16 cellular contexts compared by ENCODE assay signal in the genomic region with DNA sequence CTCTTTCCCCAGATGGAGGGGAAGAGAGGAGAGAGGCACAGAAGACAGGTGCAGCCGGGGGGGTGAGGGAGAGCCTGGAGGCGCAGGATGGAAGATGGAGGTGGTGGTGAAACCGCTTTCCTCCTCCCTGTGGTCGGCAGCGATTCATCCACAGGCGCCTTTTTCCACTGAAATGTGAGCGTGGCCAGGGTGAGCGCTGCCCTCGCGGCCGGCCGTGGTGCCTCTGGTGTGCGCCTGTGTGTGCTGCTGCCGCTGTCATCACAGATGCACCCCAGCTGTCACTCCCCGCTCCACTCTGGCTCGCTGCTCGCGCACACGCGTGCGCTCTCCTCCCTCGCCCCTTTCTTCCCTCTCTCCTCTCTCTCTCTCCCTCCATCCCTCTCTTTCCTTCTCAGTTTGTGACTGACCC. TPM values are rescaled to one million over a fixed set of nuclear protein-coding genes. Genes with fewer than 3 reads are reported as not detected.
A peak's percentile ranks its signal among the peaks of the same experiment; 100 is the strongest.
DNase-seq lines count a peak whose midpoint lies in the region; ATAC-seq and TF ChIP-seq lines count a peak whose summit lies in the region.
"Had no signal": no experiment of that assay in that cellular context is flagged by ENCODE, and none has a peak within 500 bp of the region (broad histone marks: within the 10 kb centered on the region; RNA-seq: fewer than 3 reads in every experiment).

A gene (plus strand): TSS at position 375 of the 409 bp plus-strand sequence. CDS start 7,584 bp downstream, outside the sequence.

- H3K36me3 ChIP-seq in right atrium auricular region = no peaks in the 10 kb centered on the region
- H3K36me3 ChIP-seq in iPS-15b (ENCODE audit: control insufficient read depth, insufficient read depth, low read length) = no peaks in the 10 kb centered on the region
- H3K36me3 ChIP-seq: thoracic aorta had no signal

- no peaks in the 10 kb centered on the region for H3K27me3 ChIP-seq in right atrium auricular region
- peaks cover 23% of the 10 kb centered on the region for H3K27me3 ChIP-seq in iPS-15b (ENCODE audit: control insufficient read depth, insufficient read depth, low read length)
- H3K27me3 ChIP-seq in CD4-positive, alpha-beta T cell (ENCODE audit: control insufficient read depth, insufficient read depth, low read length) = peaks cover 34% of the 10 kb centered on the region

- no peaks in the 10 kb centered on the region for H3K36me3 Mint-ChIP-seq in CD4-positive, alpha-beta T cell (ENCODE audit: low read depth)
- H3K36me3 Mint-ChIP-seq: immature natural killer cell had no signal

- CTCF ChIA-PET in CD4-positive, alpha-beta T cell (lab: Charles Lee) = no interaction called here

- no peak within 1 kb of the TSS for H3K4me3 Mint-ChIP-seq in CD4-positive, alpha-beta T cell
- H3K4me3 Mint-ChIP-seq: activated CD4-positive, alpha-beta T cell treated with anti-CD3 and anti-CD28 coated beads, Interleukin-2, amount 10 ng/mL, durations not matched to agents 7 days and 5 days; dendritic cell treated with granulocyte-macrophage colony-stimulating factor and Interleukin-4, amounts not matched to agents 40 ng/mL and 50 ng/mL, for 4 days; immature natural killer cell had no signal

- no peaks in the 10 kb centered on the region for H3K9me3 ChIP-seq in right atrium auricular region
- H3K9me3 ChIP-seq in iPS-15b (ENCODE audit: control insufficient read depth, insufficient read depth, low read length) = no peaks in the 10 kb centered on the region
- H3K9me3 ChIP-seq in CD4-positive, alpha-beta T cell (ENCODE audit: control insufficient read depth, low read length) = no peaks in the 10 kb centered on the region
- H3K9me3 ChIP-seq: thoracic aorta had no signal

- H3K4me3 ChIP-seq in right atrium auricular region (no peak within 1 kb of the TSS), iPS-15b (ENCODE audit: low read depth, low read length) (peak within 1 kb of the TSS; percentile 16)
- H3K4me3 ChIP-seq: thoracic aorta had no signal

- no peak for ATAC-seq in Right ventricle myocardium inferior
- peak; percentile 45 for ATAC-seq in SK-N-SH treated with all-trans-retinoic acid at 6 μM for 48 hours
- no peak for ATAC-seq in HG03442 (IDR thresholded peaks at IDR 0.05; ENCODE audit: unreplicated experiment)
- ATAC-seq in CD4-positive, alpha-beta T cell (ENCODE audit: poor library complexity) = no peak
- no peak for ATAC-seq in GM21825 (IDR thresholded peaks at IDR 0.05; ENCODE audit: unreplicated experiment)

- DNase-seq in Right ventricle myocardium inferior (ENCODE audit: missing footprints) (peak; percentile 65), right atrium auricular region (ENCODE audit: low spot score) (no peak)
- DNase-seq in CD4-positive, alpha-beta T cell = no peak
- DNase-seq: activated CD4-positive, alpha-beta T cell treated with anti-CD3 and anti-CD28 coated beads, Interleukin-2, amount 10 ng/mL, durations not matched to agents 7 days and 5 days; amniotic stem cell; immature natural killer cell; NCI-H1105 treated with DMSO at 0.1 percent for 48 hours; stimulated activated CD4-positive, alpha-beta T cell treated with anti-CD3 and anti-CD28 coated beads, Interleukin-15, amount 100 ng/mL, for 24 hours had no signal

- intact Hi-C loops in Right ventricle myocardium inferior (cut with DNase I) = no loop called here
- intact Hi-C loops in CD4-positive, alpha-beta T cell (cut with DNase I, micrococcal nuclease) = no loop called here

- no peaks in the 10 kb centered on the region for H3K9me3 Mint-ChIP-seq in CD4-positive, alpha-beta T cell
- H3K9me3 Mint-ChIP-seq: activated CD4-positive, alpha-beta T cell treated with anti-CD3 and anti-CD28 coated beads, Interleukin-2, amount 10 ng/mL, durations not matched to agents 7 days and 5 days; dendritic cell treated with granulocyte-macrophage colony-stimulating factor and Interleukin-4, amounts not matched to agents 40 ng/mL and 50 ng/mL, for 4 days; immature natural killer cell had no signal

- H3K27ac Mint-ChIP-seq in CD4-positive, alpha-beta T cell = no peak within 1 kb of the TSS
- H3K27ac Mint-ChIP-seq: activated CD4-positive, alpha-beta T cell treated with anti-CD3 and anti-CD28 coated beads, Interleukin-2, amount 10 ng/mL, durations not matched to agents 7 days and 5 days; dendritic cell treated with granulocyte-macrophage colony-stimulating factor and Interleukin-4, amounts not matched to agents 40 ng/mL and 50 ng/mL, for 4 days; immature natural killer cell; progenitor cell of endocrine pancreas had no signal

- TF ChIP-seq CTCF in right atrium auricular region (IDR thresholded peaks at IDR 0.05) = no peak
- no peak for TF ChIP-seq CTCF in CD4-positive, alpha-beta T cell (IDR thresholded peaks at IDR 0.05)

- H3K4me1 Mint-ChIP-seq in CD4-positive, alpha-beta T cell (ENCODE audit: low read depth) = no peaks in the 10 kb centered on the region

- no peak within 1 kb of the TSS for H3K9ac ChIP-seq in iPS-15b (ENCODE audit: low read depth, low read length)

- POLR2A ChIA-PET in CD4-positive, alpha-beta T cell (lab: Charles Lee) = no interaction called here

- peaks cover 0 to 9% of the 10 kb centered on the region in 2 donors for H3K4me1 ChIP-seq in right atrium auricular region
- no peaks in the 10 kb centered on the region for H3K4me1 ChIP-seq in iPS-15b (ENCODE audit: control insufficient read depth, insufficient read depth, low read length)

- H3K27ac ChIP-seq in right atrium auricular region (no peak within 1 kb of the TSS), temporal lobe (ENCODE audit: low read depth, low read length) (peak within 1 kb of the TSS; percentile 56)
- H3K27ac ChIP-seq in CD4-positive, alpha-beta T cell (ENCODE audit: low read depth, low read length) = no peak within 1 kb of the TSS
- H3K27ac ChIP-seq: thoracic aorta had no signal

- H3K27me3 Mint-ChIP-seq in CD4-positive, alpha-beta T cell = peaks cover 40% of the 10 kb centered on the region

TF ChIP-seq in SK-N-SH treated with all-trans-retinoic acid at 6 μM for 48 hours, 23 proteins besides CTCF, POLR2A, EP300 and RAD21:
- TF ChIP-seq ZFP30 (CRISPR knock-in tag; IDR thresholded peaks at IDR 0.05) (no peak), ESRRG (CRISPR knock-in tag; IDR thresholded peaks at IDR 0.05) (no peak), TOX (CRISPR knock-in tag; IDR thresholded peaks at IDR 0.05; ENCODE audit: borderline replicate concordance) (no peak), GLIS3 (CRISPR knock-in tag; IDR thresholded peaks at IDR 0.05) (no peak), BACH2 (CRISPR knock-in tag; IDR thresholded peaks at IDR 0.05; ENCODE audit: borderline replicate concordance) (no peak), ISL1 (CRISPR knock-in tag; IDR thresholded peaks at IDR 0.05) (no peak), TCF4 (CRISPR knock-in tag; IDR thresholded peaks at IDR 0.05; ENCODE audit: borderline replicate concordance) (no peak), ZNF70 (CRISPR knock-in tag; IDR thresholded peaks at IDR 0.05) (no peak), OSR1 (CRISPR knock-in tag; IDR thresholded peaks at IDR 0.05) (no peak), PPARA (CRISPR knock-in tag; IDR thresholded peaks at IDR 0.05; ENCODE audit: borderline replicate concordance) (no peak), SNAI2 (CRISPR knock-in tag; IDR thresholded peaks at IDR 0.05) (no peak), ARNTL (CRISPR knock-in tag; IDR thresholded peaks at IDR 0.05; ENCODE audit: borderline replicate concordance, low read depth) (no peak), ZNF565 (CRISPR knock-in tag; conservative IDR thresholded peaks at IDR 0.05; ENCODE audit: low read depth) (no peak), ZFP3 (CRISPR knock-in tag; IDR thresholded peaks at IDR 0.05) (no peak)
- TF ChIP-seq, protein P1, sequence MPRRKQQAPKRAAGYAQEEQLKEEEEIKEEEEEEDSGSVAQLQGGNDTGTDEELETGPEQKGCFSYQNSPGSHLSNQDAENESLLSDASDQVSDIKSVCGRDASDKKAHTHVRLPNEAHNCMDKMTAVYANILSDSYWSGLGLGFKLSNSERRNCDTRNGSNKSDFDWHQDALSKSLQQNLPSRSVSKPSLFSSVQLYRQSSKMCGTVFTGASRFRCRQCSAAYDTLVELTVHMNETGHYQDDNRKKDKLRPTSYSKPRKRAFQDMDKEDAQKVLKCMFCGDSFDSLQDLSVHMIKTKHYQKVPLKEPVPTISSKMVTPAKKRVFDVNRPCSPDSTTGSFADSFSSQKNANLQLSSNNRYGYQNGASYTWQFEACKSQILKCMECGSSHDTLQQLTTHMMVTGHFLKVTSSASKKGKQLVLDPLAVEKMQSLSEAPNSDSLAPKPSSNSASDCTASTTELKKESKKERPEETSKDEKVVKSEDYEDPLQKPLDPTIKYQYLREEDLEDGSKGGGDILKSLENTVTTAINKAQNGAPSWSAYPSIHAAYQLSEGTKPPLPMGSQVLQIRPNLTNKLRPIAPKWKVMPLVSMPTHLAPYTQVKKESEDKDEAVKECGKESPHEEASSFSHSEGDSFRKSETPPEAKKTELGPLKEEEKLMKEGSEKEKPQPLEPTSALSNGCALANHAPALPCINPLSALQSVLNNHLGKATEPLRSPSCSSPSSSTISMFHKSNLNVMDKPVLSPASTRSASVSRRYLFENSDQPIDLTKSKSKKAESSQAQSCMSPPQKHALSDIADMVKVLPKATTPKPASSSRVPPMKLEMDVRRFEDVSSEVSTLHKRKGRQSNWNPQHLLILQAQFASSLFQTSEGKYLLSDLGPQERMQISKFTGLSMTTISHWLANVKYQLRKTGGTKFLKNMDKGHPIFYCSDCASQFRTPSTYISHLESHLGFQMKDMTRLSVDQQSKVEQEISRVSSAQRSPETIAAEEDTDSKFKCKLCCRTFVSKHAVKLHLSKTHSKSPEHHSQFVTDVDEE (CRISPR knock-in tag; IDR thresholded peaks at IDR 0.05) = no peak
- TF ChIP-seq, protein P2, sequence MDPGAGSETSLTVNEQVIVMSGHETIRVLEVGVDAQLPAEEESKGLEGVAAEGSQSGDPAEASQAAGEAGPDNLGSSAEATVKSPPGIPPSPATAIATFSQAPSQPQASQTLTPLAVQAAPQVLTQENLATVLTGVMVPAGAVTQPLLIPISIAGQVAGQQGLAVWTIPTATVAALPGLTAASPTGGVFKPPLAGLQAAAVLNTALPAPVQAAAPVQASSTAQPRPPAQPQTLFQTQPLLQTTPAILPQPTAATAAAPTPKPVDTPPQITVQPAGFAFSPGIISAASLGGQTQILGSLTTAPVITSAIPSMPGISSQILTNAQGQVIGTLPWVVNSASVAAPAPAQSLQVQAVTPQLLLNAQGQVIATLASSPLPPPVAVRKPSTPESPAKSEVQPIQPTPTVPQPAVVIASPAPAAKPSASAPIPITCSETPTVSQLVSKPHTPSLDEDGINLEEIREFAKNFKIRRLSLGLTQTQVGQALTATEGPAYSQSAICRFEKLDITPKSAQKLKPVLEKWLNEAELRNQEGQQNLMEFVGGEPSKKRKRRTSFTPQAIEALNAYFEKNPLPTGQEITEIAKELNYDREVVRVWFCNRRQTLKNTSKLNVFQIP (CRISPR knock-in tag; IDR thresholded peaks at IDR 0.05; ENCODE audit: borderline replicate concordance, low read depth) = no peak

RNA-seq across cellular contexts. Expression of the gene that starts here (rescaled TPM):
- total RNA-seq in Right ventricle myocardium inferior (not detected), right atrium auricular region (not detected), temporal lobe (2.2 TPM)
- total RNA-seq in CD4-positive, alpha-beta T cell = under 1 TPM in 1 of 2 experiments, not detected in 1; 0.11 TPM
- total RNA-seq: activated CD4-positive, alpha-beta T cell treated with anti-CD3 and anti-CD28 coated beads, Interleukin-2, amount 10 ng/mL, durations not matched to agents 7 days and 5 days; thoracic aorta had no signal

Comparison
In these comparisons a context has a peak if more than half of its experiments do, and no peak if none do; other contexts are left out.
1. Peak in DNase-seq in Right ventricle myocardium inferior; RNA of the gene not detected or under 1 TPM.